ENCODE assay signal across 22 cellular contexts in the genomic region with DNA sequence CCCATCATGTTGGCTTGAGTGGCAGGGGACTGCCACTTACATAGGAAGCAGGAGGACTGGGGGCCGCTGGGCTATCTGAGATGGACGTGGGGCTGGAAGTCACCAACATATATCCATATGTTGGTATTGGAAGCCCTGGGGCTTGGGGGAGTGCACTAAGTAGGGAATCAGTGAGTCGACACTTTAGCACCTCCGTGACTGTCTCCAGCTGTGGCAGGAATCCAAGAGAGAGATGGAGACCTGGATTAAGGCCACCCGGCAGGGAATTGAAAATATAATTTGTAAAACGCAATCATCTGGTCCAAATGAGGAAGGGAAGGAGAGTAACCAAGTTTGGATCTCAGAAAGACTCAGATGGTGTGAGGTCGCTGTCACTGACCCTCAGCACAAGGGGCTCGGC.
DNase-seq lines count a peak whose midpoint lies in the region; ATAC-seq and TF ChIP-seq lines count a peak whose summit lies in the region.
"Had no signal": no experiment of that assay in that cellular context is flagged by ENCODE, and none has a peak within 500 bp of the region (broad histone marks: within the 10 kb centered on the region; RNA-seq: fewer than 3 reads in every experiment).

No MANE protein-coding gene starts in this region.

- H3K79me2 ChIP-seq in neural progenitor cell (ENCODE audit: low read depth): no peaks in the 10 kb centered on the region

- peaks cover 8% of the 10 kb centered on the region for H3K4me1 Mint-ChIP-seq in neural progenitor cell

- no peak overlapping the region for H2BK120ac ChIP-seq in IMR-90 (ENCODE audit: low read depth, low read length)

- H3K9me3 Mint-ChIP-seq in neural progenitor cell: no peaks in the 10 kb centered on the region
- H3K9me3 Mint-ChIP-seq: GM23338 had no signal

- no TSS peak for BruUV-seq in IMR-90 (replicated peaks; lab: Mats Ljungman, UMichigan)

- H3K14ac ChIP-seq in IMR-90 (replicated peaks; ENCODE audit: low read depth, low read length): no peak overlapping the region

- no peak overlapping the region for H3K4me2 ChIP-seq in IMR-90 (ENCODE audit: low read depth, low read length)
- no peak overlapping the region for H3K4me2 ChIP-seq in neural progenitor cell
- H3K4me2 ChIP-seq: GM23338 had no signal

- H4K5ac ChIP-seq in IMR-90 (ENCODE audit: low read depth, low read length): no peak overlapping the region

- no peak overlapping the region for H2BK15ac ChIP-seq in IMR-90 (ENCODE audit: low read depth, low read length)

- peaks cover 10% of the 10 kb centered on the region for H3K27me3 Mint-ChIP-seq in neural progenitor cell (ENCODE audit: insufficient read depth, low read depth)
- H3K27me3 Mint-ChIP-seq: CD4-positive, CD25-positive, alpha-beta regulatory T cell had no signal

- intact Hi-C loops in IMR-90 (cut with micrococcal nuclease): no loop called here
- intact Hi-C loops in vagina (cut with DNase I): no loop called here

- no peaks in the 10 kb centered on the region for H3K36me3 Mint-ChIP-seq in neural progenitor cell
- H3K36me3 Mint-ChIP-seq: CD4-positive, CD25-positive, alpha-beta regulatory T cell had no signal

- no peak overlapping the region for H3K23ac ChIP-seq in IMR-90 (ENCODE audit: low read depth, low read length)

- no peak overlapping the region for H2AK9ac ChIP-seq in IMR-90 (replicated peaks; ENCODE audit: low read depth, low read length, poor library complexity)

- ATAC-seq in IMR-90 (ENCODE audit: low read depth): no peak
- ATAC-seq: GM23338, HCT116 had no signal

- H3F3A ChIP-seq in neural progenitor cell (ENCODE audit: low read depth): no peaks in the 10 kb centered on the region

- no peak overlapping the region for H3K4me3 ChIP-seq in IMR-90 (ENCODE audit: insufficient read depth, low read depth, low read length)
- no peak overlapping the region for H3K4me3 ChIP-seq in epithelial cell of esophagus (ENCODE audit: low read length)
- H3K4me3 ChIP-seq in neural progenitor cell: no peak overlapping the region
- no peak overlapping the region for H3K4me3 ChIP-seq in vagina
- H3K4me3 ChIP-seq: GM23338, SK-N-MC had no signal

- H2AFZ ChIP-seq in IMR-90 (replicated peaks; ENCODE audit: low read length, poor library complexity) (no peak overlapping the region), neural progenitor cell (replicated peaks) (no peak overlapping the region)
- H2AFZ ChIP-seq: GM23338 had no signal

- peaks cover 2% of the 10 kb centered on the region; the same call in 1 of the 2 replicates for H3K4me1 ChIP-seq in IMR-90 (ENCODE audit: control insufficient read depth, insufficient read depth, low read length)
- H3K4me1 ChIP-seq in neural progenitor cell: peaks cover 3% of the 10 kb centered on the region
- H3K4me1 ChIP-seq in vagina: no peaks in the 10 kb centered on the region

- H3K4ac ChIP-seq in IMR-90 (ENCODE audit: low read depth, low read length): no peak overlapping the region

- no peaks in the 10 kb centered on the region for H3K79me1 ChIP-seq in IMR-90 (ENCODE audit: low read depth in 1 of 2, low read length in 2 of 2)

- DNase-seq in ELR (ENCODE audit: low read depth): peak; percentile 35
- peak; percentile 39 for DNase-seq in IMR-90
- DNase-seq in epithelial cell of esophagus (ENCODE audit: low read depth): peak; percentile 28
- DNase-seq in neural progenitor cell (ENCODE audit: low spot score): no peak
- no peak for DNase-seq in NCI-H748 treated with DMSO at 0.1 percent for 48 hours (lab: John Stamatoyannopoulos, UW)
- no peak for DNase-seq in AG20443 (ENCODE audit: low spot score)
- no peak for DNase-seq in erythroblast (lab: John Stamatoyannopoulos, UW)
- DNase-seq in vagina (ENCODE audit: extremely low spot score in 2 of 2): no peak
- DNase-seq: CD4-positive, CD25-positive, alpha-beta regulatory T cell; DMS153; DND-41; Karpas-422; NCI-H2029 treated with DMSO at 0.1 percent for 48 hours; NCI-H446 treated with DMSO at 0.1 percent for 48 hours; NCI-H526; OCI-M1; SIG-M5; SW 1271 had no signal

- no peak overlapping the region for H3K56ac ChIP-seq in IMR-90 (ENCODE audit: extremely low read depth, insufficient read depth, low read length)

- dilution Hi-C loops in IMR-90 (cut with HindIII; ENCODE audit: low sequenced_read_pairs, unreplicated experiment): no loop called here

- CTCF ChIA-PET in IMR-90 (lab: Yijun Ruan, JAX): no interaction called here

- peaks cover 7% of the 10 kb centered on the region for H3K9me1 ChIP-seq in IMR-90 (ENCODE audit: insufficient read depth, low read length)

- H3K4me3 Mint-ChIP-seq in neural progenitor cell: peak overlapping the region; percentile 38
- H3K4me3 Mint-ChIP-seq: CD4-positive, CD25-positive, alpha-beta regulatory T cell; GM23338 had no signal

- TF ChIP-seq POLR2A in IMR-90 (IDR thresholded peaks at IDR 0.05; ENCODE audit: low read depth, low read length): no peak
- TF ChIP-seq POLR2A in erythroblast (IDR thresholded peaks at IDR 0.05; ENCODE audit: low read length): no peak
- no peak for TF ChIP-seq POLR2A in vagina (IDR thresholded peaks at IDR 0.05)

- TF ChIP-seq RAD21 in IMR-90 (IDR thresholded peaks at IDR 0.05; ENCODE audit: low read length): no peak

- H3K9ac ChIP-seq in IMR-90 (ENCODE audit: low read depth, low read length): no peak overlapping the region
- H3K9ac ChIP-seq in neural progenitor cell: no peak overlapping the region

- H3K36me3 ChIP-seq in IMR-90 (ENCODE audit: control insufficient read depth, insufficient read depth, low read length): no peaks in the 10 kb centered on the region
- H3K36me3 ChIP-seq in neural progenitor cell: no peaks in the 10 kb centered on the region
- H3K36me3 ChIP-seq in vagina: no peaks in the 10 kb centered on the region

- TF ChIP-seq CTCF in IMR-90 (conservative IDR thresholded peaks at IDR 0.05; ENCODE audit: low read depth, low read length): no peak
- no peak for TF ChIP-seq CTCF in epithelial cell of esophagus (IDR thresholded peaks at IDR 0.05; ENCODE audit: insufficient read depth, low read depth, low read length, missing control alignments)
- no peak for TF ChIP-seq CTCF in neural progenitor cell (IDR thresholded peaks at IDR 0.05)
- no peak for TF ChIP-seq CTCF in vagina (IDR thresholded peaks at IDR 0.05)

- H4K20me1 ChIP-seq in IMR-90 (ENCODE audit: insufficient read depth, low read length): no peaks in the 10 kb centered on the region
- no peaks in the 10 kb centered on the region for H4K20me1 ChIP-seq in neural progenitor cell (ENCODE audit: low read depth)

- H3K27ac ChIP-seq in IMR-90 (ENCODE audit: insufficient read depth, low read length) (no peak overlapping the region), neural progenitor cell (no peak overlapping the region), vagina (no peak overlapping the region)
- H3K27ac ChIP-seq: HL-60, SK-N-MC had no signal

- POLR2A ChIA-PET in IMR-90 (lab: Charles Lee; ENCODE audit: unreplicated experiment): no interaction called here

- no peak overlapping the region for H4K8ac ChIP-seq in IMR-90 (ENCODE audit: low read depth in 2 of 2, low read length in 2 of 2)

- H4K91ac ChIP-seq in IMR-90 (ENCODE audit: insufficient read depth, low read depth, low read length): no peak overlapping the region

- H3K27ac Mint-ChIP-seq in neural progenitor cell: no peak overlapping the region
- H3K27ac Mint-ChIP-seq: GM23338 had no signal

- no peak overlapping the region for H3K18ac ChIP-seq in IMR-90 (ENCODE audit: low read depth, low read length)

- H2BK5ac ChIP-seq in IMR-90 (ENCODE audit: low read depth, low read length, poor library complexity, severe bottlenecking): no peak overlapping the region

- no peak overlapping the region for H2BK20ac ChIP-seq in IMR-90 (ENCODE audit: low read depth, low read length)

- peaks cover 9% of the 10 kb centered on the region for H3K27me3 ChIP-seq in IMR-90 (ENCODE audit: control insufficient read depth, insufficient read depth, low read length)
- no peaks in the 10 kb centered on the region for H3K27me3 ChIP-seq in neural progenitor cell
- no peaks in the 10 kb centered on the region for H3K27me3 ChIP-seq in vagina

- H2AK5ac ChIP-seq in IMR-90 (ENCODE audit: low read depth, low read length): no peak overlapping the region

- H3K9me3 ChIP-seq in IMR-90 (ENCODE audit: control insufficient read depth, insufficient read depth, low read length) (no peaks in the 10 kb centered on the region), neural progenitor cell (ENCODE audit: low read depth) (no peaks in the 10 kb centered on the region), vagina (no peaks in the 10 kb centered on the region)

- 61% methylated on average over 3 of the region's 8 CpGs; no CpG with 5 or more reads in 1 of the 2 experiments for WGBS in IMR-90 (ENCODE audit: extremely low coverage in 2 of 2, insufficient read length in 1 of 2), 2 experiments

- in situ Hi-C loops in IMR-90 (cut with MboI; ENCODE audit: low sequenced_read_pairs): no loop called here

TF ChIP-seq in IMR-90, 13 proteins besides CTCF, POLR2A, EP300 and RAD21:
- no peak for TF ChIP-seq MXI1 (IDR thresholded peaks at IDR 0.05; ENCODE audit: borderline replicate concordance, low read depth, low read length)
- TF ChIP-seq SMC3 (IDR thresholded peaks at IDR 0.05; ENCODE audit: low read depth, low read length): no peak
- no peak for TF ChIP-seq CEBPB (IDR thresholded peaks at IDR 0.05; ENCODE audit: low read depth, low read length)
- TF ChIP-seq MAZ (IDR thresholded peaks at IDR 0.05; ENCODE audit: borderline replicate concordance, low read depth, low read length): no peak
- no peak for TF ChIP-seq NFE2L2 (IDR thresholded peaks at IDR 0.05; ENCODE audit: low read depth, low read length)

Comparison
In these comparisons a context has a peak if more than half of its experiments do, and no peak if none do; other contexts are left out.
1. DNase-seq: peak in ELR (single experiment), IMR-90 (single experiment) and epithelial cell of esophagus (single experiment); none in neural progenitor cell (single experiment), NCI-H748 treated with DMSO at 0.1 percent for 48 hours (single experiment), AG20443 (single experiment), erythroblast (0 of 2) and vagina (0 of 2).